ENCODE assay signal across 2 cellular contexts in the genomic region with DNA sequence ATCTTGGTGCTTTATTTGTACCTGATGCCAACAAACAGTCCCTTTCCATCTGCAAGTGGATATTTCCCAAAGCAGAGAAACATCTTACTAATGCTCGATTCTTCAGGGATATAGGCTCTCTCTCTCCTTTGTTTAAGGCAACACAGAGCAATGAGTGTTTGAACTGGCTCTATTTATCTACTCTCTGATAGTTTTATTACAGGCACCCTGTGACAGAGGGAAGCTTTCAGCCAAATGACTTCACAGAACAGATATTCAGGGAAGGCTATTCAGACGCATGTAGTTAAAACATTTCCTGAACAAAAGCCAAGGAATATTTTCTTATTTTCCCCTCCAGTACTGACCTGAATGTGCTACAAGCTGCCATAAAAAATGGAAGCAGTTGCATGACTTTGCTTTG.
TF ChIP-seq lines count a peak whose summit lies in the region.

No MANE protein-coding gene starts in this region.

TF ChIP-seq in A549, 52 proteins besides CTCF, POLR2A, EP300 and RAD21 (continued from another document):
- TF ChIP-seq, protein P1, sequence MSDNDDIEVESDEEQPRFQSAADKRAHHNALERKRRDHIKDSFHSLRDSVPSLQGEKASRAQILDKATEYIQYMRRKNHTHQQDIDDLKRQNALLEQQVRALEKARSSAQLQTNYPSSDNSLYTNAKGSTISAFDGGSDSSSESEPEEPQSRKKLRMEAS (IDR thresholded peaks at IDR 0.05), result no peak
- TF ChIP-seq FOSL2 (IDR thresholded peaks at IDR 0.05) (no peak), FOSL2 (CRISPR knock-in tag; IDR thresholded peaks at IDR 0.05) (no peak), ZC3H11A (IDR thresholded peaks at IDR 0.05) (no peak), KDM1A (IDR thresholded peaks at IDR 0.05; ENCODE audit: low read depth) (no peak), MAFK (IDR thresholded peaks at IDR 0.05; ENCODE audit: partially characterized antibody) (no peak), HOXB13 (CRISPR knock-in tag; IDR thresholded peaks at IDR 0.05; ENCODE audit: low read depth) (no peak)
- TF ChIP-seq, protein P2, sequence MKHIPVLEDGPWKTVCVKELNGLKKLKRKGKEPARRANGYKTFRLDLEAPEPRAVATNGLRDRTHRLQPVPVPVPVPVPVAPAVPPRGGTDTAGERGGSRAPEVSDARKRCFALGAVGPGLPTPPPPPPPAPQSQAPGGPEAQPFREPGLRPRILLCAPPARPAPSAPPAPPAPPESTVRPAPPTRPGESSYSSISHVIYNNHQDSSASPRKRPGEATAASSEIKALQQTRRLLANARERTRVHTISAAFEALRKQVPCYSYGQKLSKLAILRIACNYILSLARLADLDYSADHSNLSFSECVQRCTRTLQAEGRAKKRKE (CRISPR knock-in tag; IDR thresholded peaks at IDR 0.05; ENCODE audit: low read depth), result no peak
- TF ChIP-seq, protein P3, sequence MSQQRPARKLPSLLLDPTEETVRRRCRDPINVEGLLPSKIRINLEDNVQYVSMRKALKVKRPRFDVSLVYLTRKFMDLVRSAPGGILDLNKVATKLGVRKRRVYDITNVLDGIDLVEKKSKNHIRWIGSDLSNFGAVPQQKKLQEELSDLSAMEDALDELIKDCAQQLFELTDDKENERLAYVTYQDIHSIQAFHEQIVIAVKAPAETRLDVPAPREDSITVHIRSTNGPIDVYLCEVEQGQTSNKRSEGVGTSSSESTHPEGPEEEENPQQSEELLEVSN (IDR thresholded peaks at IDR 0.05; ENCODE audit: borderline replicate concordance, low read depth), result no peak
TF ChIP-seq in A549: peak in this region for 0.

TF ChIP-seq in HepG2, 621 proteins besides CTCF, POLR2A, EP300 and RAD21 (continued from another document):
- TF ChIP-seq, protein P4, sequence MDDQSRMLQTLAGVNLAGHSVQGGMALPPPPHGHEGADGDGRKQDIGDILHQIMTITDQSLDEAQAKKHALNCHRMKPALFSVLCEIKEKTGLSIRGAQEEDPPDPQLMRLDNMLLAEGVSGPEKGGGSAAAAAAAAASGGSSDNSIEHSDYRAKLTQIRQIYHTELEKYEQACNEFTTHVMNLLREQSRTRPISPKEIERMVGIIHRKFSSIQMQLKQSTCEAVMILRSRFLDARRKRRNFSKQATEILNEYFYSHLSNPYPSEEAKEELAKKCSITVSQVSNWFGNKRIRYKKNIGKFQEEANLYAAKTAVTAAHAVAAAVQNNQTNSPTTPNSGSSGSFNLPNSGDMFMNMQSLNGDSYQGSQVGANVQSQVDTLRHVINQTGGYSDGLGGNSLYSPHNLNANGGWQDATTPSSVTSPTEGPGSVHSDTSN (CRISPR knock-in tag; IDR thresholded peaks at IDR 0.05; ENCODE audit: borderline replicate concordance), result no peak
- no peak for TF ChIP-seq YEATS2 (CRISPR knock-in tag; IDR thresholded peaks at IDR 0.05; ENCODE audit: borderline replicate concordance)
- no peak for TF ChIP-seq ZNF354B (CRISPR knock-in tag; IDR thresholded peaks at IDR 0.05)
- TF ChIP-seq KLF11 (CRISPR knock-in tag; IDR thresholded peaks at IDR 0.05), result no peak
TF ChIP-seq in HepG2: peak in this region for 0.
